8 cellular contexts compared by ENCODE assay signal in genomic region chr5:177311723-177312648, GRCh38. TPM values are rescaled to one million over a fixed set of nuclear protein-coding genes. Genes with fewer than 3 reads are reported as not detected.
DNase-seq lines count a peak whose midpoint lies in the region; ATAC-seq and TF ChIP-seq lines count a peak whose summit lies in the region.

A gene with protein sequence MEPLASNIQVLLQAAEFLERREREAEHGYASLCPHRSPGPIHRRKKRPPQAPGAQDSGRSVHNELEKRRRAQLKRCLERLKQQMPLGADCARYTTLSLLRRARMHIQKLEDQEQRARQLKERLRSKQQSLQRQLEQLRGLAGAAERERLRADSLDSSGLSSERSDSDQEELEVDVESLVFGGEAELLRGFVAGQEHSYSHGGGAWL (minus strand): TSS chr5:177311898. CDS start chr5:177311830, 68 bp downstream.

- H3K9me3 ChIP-seq in adrenal gland (replicated peaks in 1 of 3) (no peaks in the 10 kb centered on the region), uterus (no peaks in the 10 kb centered on the region)

- ATAC-seq in GM18502 (IDR thresholded peaks at IDR 0.05; ENCODE audit: poor library complexity, unreplicated experiment) (peak; percentile 79), HG02938 (IDR thresholded peaks at IDR 0.05; ENCODE audit: unreplicated experiment) (peak; percentile 78), left ventricle myocardium superior (peak; percentile 88)

- H3K27ac ChIP-seq in adrenal gland (peak within 1 kb of the TSS in 1 of 5 donors; percentile 69), uterus (peak within 1 kb of the TSS in 1 of 2 donors; percentile 22)

- DNase-seq in NCI-H1694 treated with DMSO at 0.1 percent for 48 hours (lab: John Stamatoyannopoulos, UW) (peak; percentile 91), adrenal gland (peak; percentile 95 to 99 (median 98)), left ventricle myocardium superior (peak; percentile 98), pulmonary artery endothelial cell (ENCODE audit: low read depth, low spot score) (peak; percentile 68), uterus (peak; percentile 96 to 97)

- H3K4me1 ChIP-seq in adrenal gland (replicated peaks in 1 of 2) (peaks cover 12 to 19% of the 10 kb centered on the region in 2 donors), uterus (peaks cover 0 to 6% of the 10 kb centered on the region in 2 donors)

- intact Hi-C loops in T-helper 1 cell treated with Interleukin-12 subunit alpha and Interleukin-12 subunit beta and Interleukin-4 antibody, amounts not matched to agents 30 ng/mL and 1 ng/mL, for 36 hours (cut with micrococcal nuclease) = loop anchor here (1.0 to 5.0 kb wide), 13 partner anchors 9 to 925 kb away; partner anchors contain the start of genes FGFR4, GRK6, HIGD2A and HNRNPAB
- intact Hi-C loops in adrenal gland (cut with DNase I) = loop anchor here in 1 of 2 donors (10.0 kb wide), 2 partner anchors 73 to 143 kb away; partner anchors contain the start of gene SLC34A1
- intact Hi-C loops in left ventricle myocardium superior (cut with micrococcal nuclease) = no loop called here
- intact Hi-C loops in uterus (cut with DNase I; ENCODE audit: low total_unique reads) = no loop called here

- WGBS in adrenal gland, 4 donors = 0 to 2% (median 1%) methylated on average over 18 to 78 of the region's 78 CpGs

- TF ChIP-seq CTCF in adrenal gland (IDR thresholded peaks at IDR 0.05) (no peak), uterus (IDR thresholded peaks at IDR 0.05) (no peak)

- TF ChIP-seq POLR2A in adrenal gland (IDR thresholded peaks at IDR 0.05) (no peak), uterus (IDR thresholded peaks at IDR 0.05) (no peak)

- H3K36me3 ChIP-seq in adrenal gland (replicated peaks in 1 of 2) (peaks cover 0 to 4% of the 10 kb centered on the region in 2 donors), uterus (no peaks in the 10 kb centered on the region)

- peak within 1 kb of the TSS in 2 of 4 donors; percentile 16 to 60 for H3K4me3 ChIP-seq in adrenal gland
- H3K4me3 ChIP-seq in uterus = peak within 1 kb of the TSS; percentile 23 to 45

- H3K27me3 ChIP-seq in adrenal gland (no peaks in the 10 kb centered on the region), uterus (no peaks in the 10 kb centered on the region)

RNA-seq across cellular contexts. Expression of the gene that starts here (rescaled TPM):
- total RNA-seq in T-helper 1 cell treated with Interleukin-12 subunit alpha and Interleukin-12 subunit beta and Interleukin-4 antibody, amounts not matched to agents 30 ng/mL and 1 ng/mL, for 36 hours = 32.5 and 36.1 TPM in 2 replicates
- 1 to 10 TPM in 7 of 8 donors, under 1 TPM in 1; 0.85 to 7.5 (median 3.0) TPM for total RNA-seq in adrenal gland
- 10 to 100 TPM in 2 of 3 donors, under 1 TPM in 1; 0.16 to 42.6 (median 26.2) TPM for polyA plus RNA-seq in adrenal gland
- 1.7 TPM for total RNA-seq in left ventricle myocardium superior
- total RNA-seq in pulmonary artery endothelial cell = 14.0 and 19.8 TPM in 2 replicates
- total RNA-seq in uterus = 10 to 100 TPM in 1 of 4 donors, 1 to 10 TPM in 2, under 1 TPM in 1; 0.51 to 29.0 (median 6.8) TPM
